ENCODE assay signal across 11 cellular contexts in genomic region chr14:97219356-97220017, GRCh38.
DNase-seq lines count a peak whose midpoint lies in the region; ATAC-seq, FAIRE-seq and TF ChIP-seq lines count a peak whose summit lies in the region.
"Had no signal": no experiment of that assay in that cellular context is flagged by ENCODE, and none has a peak within 500 bp of the region (broad histone marks: within the 10 kb centered on the region; RNA-seq: fewer than 3 reads in every experiment).

No MANE protein-coding gene starts in this region.

- no peak for DNase-seq in right lobe of liver
- DNase-seq in HepG2 (ENCODE audit: low spot score), result no peak
- DNase-seq in adipocyte (ENCODE audit: low read depth), result no peak
- no peak for DNase-seq in mesenchymal stem cell
- peak in 1 of 2 donors; percentile 67 for DNase-seq in upper lobe of left lung
- no peak for DNase-seq in NCI-H510A treated with DMSO at 0.1 percent for 48 hours (lab: John Stamatoyannopoulos, UW)
- DNase-seq in NCI-H1105 (lab: John Stamatoyannopoulos, UW), result no peak

- no peak for FAIRE-seq in HepG2 (lab: Jason Lieb, UNC)
- FAIRE-seq: D721Med, GM19239, islet of Langerhans had no signal

- H3K9me3 ChIP-seq in right lobe of liver, result no peaks in the 10 kb centered on the region
- no peaks in the 10 kb centered on the region for H3K9me3 ChIP-seq in HepG2 (ENCODE audit: low read length)
- H3K9me3 ChIP-seq in adipocyte (ENCODE audit: control insufficient read depth, low read length), result no peaks in the 10 kb centered on the region
- H3K9me3 ChIP-seq in mesenchymal stem cell (ENCODE audit: control insufficient read depth, low read length), result no peaks in the 10 kb centered on the region
- H3K9me3 ChIP-seq in upper lobe of left lung, result no peaks in the 10 kb centered on the region

- in situ Hi-C loops in HepG2 (cut with HindIII; ENCODE audit: extremely low pct_ligation_motif_present, low pct_unique_long_range_greater_than_20kb), result no loop called here

- no peak overlapping the region for H3K4me2 ChIP-seq in HepG2 (ENCODE audit: low read depth, low read length)
- peak overlapping the region; percentile 38 for H3K4me2 ChIP-seq in mesenchymal stem cell (ENCODE audit: low read length, poor library complexity, severe bottlenecking)

- H3K18ac ChIP-seq in mesenchymal stem cell (ENCODE audit: low read depth in 1 of 2, low read length in 2 of 2), result no peak overlapping the region

- H2AFZ ChIP-seq in HepG2 (ENCODE audit: low read length), result no peak overlapping the region
- peak overlapping the region; percentile 61 for H2AFZ ChIP-seq in mesenchymal stem cell (ENCODE audit: low read depth, low read length)

- no peaks in the 10 kb centered on the region for H3K79me1 ChIP-seq in mesenchymal stem cell (replicated peaks; ENCODE audit: low read length, poor library complexity, severe bottlenecking)

- H3K23ac ChIP-seq in mesenchymal stem cell (ENCODE audit: low read length in 2 of 2), result no peak overlapping the region

- TF ChIP-seq CTCF in right lobe of liver (IDR thresholded peaks at IDR 0.05) (no peak), HepG2 (CRISPR knock-in tag; IDR thresholded peaks at IDR 0.05) (no peak), upper lobe of left lung (IDR thresholded peaks at IDR 0.05) (no peak)

- POLR2A ChIA-PET in HepG2 (lab: Yijun Ruan, JAX), result no interaction called here

- H3K14ac ChIP-seq in mesenchymal stem cell (ENCODE audit: low read length in 2 of 2), result no peak overlapping the region

- H3K4me1 ChIP-seq in right lobe of liver (peaks cover 0 to 10% (median 2%) of the 10 kb centered on the region in 4 donors), HepG2 (ENCODE audit: insufficient read depth, low read length) (no peaks in the 10 kb centered on the region), adipocyte (ENCODE audit: control insufficient read depth, insufficient read depth, low read length) (peaks cover 9% of the 10 kb centered on the region), mesenchymal stem cell (ENCODE audit: control insufficient read depth, insufficient read depth, low read depth, low read length) (peaks cover 6% of the 10 kb centered on the region), upper lobe of left lung (peaks cover 3 to 17% (median 12%) of the 10 kb centered on the region in 4 donors)

- no peak overlapping the region for H2AK5ac ChIP-seq in mesenchymal stem cell (ENCODE audit: low read length, severe bottlenecking)

- H3K27me3 ChIP-seq in right lobe of liver (peaks cover 0 to 16% of the 10 kb centered on the region in 2 donors), HepG2 (ENCODE audit: control insufficient read depth in 1 of 2, insufficient read depth in 2 of 2, low read length in 2 of 2) (peaks cover 0 to 22% of the 10 kb centered on the region in 2 experiments; a peak in 1 of 5 replicates), adipocyte (replicated peaks; ENCODE audit: control insufficient read depth, insufficient read depth, low read length) (peaks cover 26% of the 10 kb centered on the region), mesenchymal stem cell (ENCODE audit: control insufficient read depth in 1 of 2, insufficient read depth in 1 of 2, low read length in 2 of 2) (peaks cover 13 to 51% of the 10 kb centered on the region in 2 experiments), upper lobe of left lung (peaks cover 0 to 16% (median 9%) of the 10 kb centered on the region in 4 donors)

- H2BK12ac ChIP-seq in mesenchymal stem cell (ENCODE audit: low read length in 2 of 2), result no peak overlapping the region

- BruUV-seq in HepG2 (replicated peaks; lab: Mats Ljungman, UMichigan), result no TSS peak

- H3K4me3 ChIP-seq in right lobe of liver (peak overlapping the region in 2 of 3 donors; percentile 21 to 34), HepG2 (replicated peaks in 1 of 3; ENCODE audit: insufficient read depth in 1 of 3, low read depth in 2 of 3, low read length in 3 of 3) (no peak overlapping the region), adipocyte (ENCODE audit: low read length) (peak overlapping the region; percentile 74), mesenchymal stem cell (ENCODE audit: insufficient read depth in 1 of 2, low read depth in 1 of 2, low read length in 2 of 2) (peak overlapping the region in 1 of 2 experiments; percentile 68), upper lobe of left lung (peak overlapping the region in 3 of 4 donors; percentile 23 to 36 (median 29))

- H3K27ac ChIP-seq in right lobe of liver (no peak overlapping the region), HepG2 (ENCODE audit: extremely low read length, insufficient read depth, low read length) (no peak overlapping the region), mesenchymal stem cell (ENCODE audit: low read length, poor library complexity, severe bottlenecking) (no peak overlapping the region), upper lobe of left lung (no peak overlapping the region)

- H3K36me3 ChIP-seq in right lobe of liver, result no peaks in the 10 kb centered on the region
- no peaks in the 10 kb centered on the region for H3K36me3 ChIP-seq in HepG2 (replicated peaks in 1 of 2; ENCODE audit: control insufficient read depth in 1 of 2, insufficient read depth in 2 of 2, low read length in 2 of 2)
- H3K36me3 ChIP-seq in adipocyte (ENCODE audit: control insufficient read depth, insufficient read depth, low read length, severe bottlenecking), result no peaks in the 10 kb centered on the region
- H3K36me3 ChIP-seq in mesenchymal stem cell (ENCODE audit: control insufficient read depth in 1 of 2, insufficient read depth in 2 of 2, low read depth in 1 of 2, low read length in 2 of 2), result peaks cover 0 to 3% of the 10 kb centered on the region in 2 experiments
- no peaks in the 10 kb centered on the region for H3K36me3 ChIP-seq in upper lobe of left lung

- no peak overlapping the region for H2BK120ac ChIP-seq in mesenchymal stem cell (ENCODE audit: low read depth, low read length)

- H3K9ac ChIP-seq in HepG2 (ENCODE audit: insufficient read depth, low read depth, low read length) (no peak overlapping the region), adipocyte (ENCODE audit: low read length) (peak overlapping the region; percentile 39), mesenchymal stem cell (ENCODE audit: low read length) (peak overlapping the region; percentile 6)

- intact Hi-C loops in right lobe of liver (cut with DNase I), result no loop called here
- intact Hi-C loops in HepG2 (cut with micrococcal nuclease; ENCODE audit: unreplicated experiment), result no loop called here

- 3% methylated on average over 30 of the region's 35 CpGs for WGBS in right lobe of liver (ENCODE audit: insufficient coverage, low coverage, low lambda C conversion rate, missing lambda C conversion rate)
- WGBS in HepG2 (ENCODE audit: low lambda C conversion rate), result 29% methylated on average over 31 of the region's 35 CpGs
- WGBS in mesenchymal stem cell, result 11% methylated on average over 25 of the region's 35 CpGs
- 8 to 12% methylated on average over 30 to 35 of the region's 35 CpGs for WGBS in upper lobe of left lung, 2 donors

- no peak overlapping the region for H2BK5ac ChIP-seq in mesenchymal stem cell (ENCODE audit: low read depth, low read length, poor library complexity, severe bottlenecking)

- CTCF ChIA-PET in HepG2 (lab: Yijun Ruan, JAX; ENCODE audit: low intra/inter-chr PET ratio, low total read pairs), result no interaction called here

- no peak for TF ChIP-seq RAD21 in HepG2 (CRISPR knock-in tag; IDR thresholded peaks at IDR 0.05)

- no peak overlapping the region for H4K8ac ChIP-seq in mesenchymal stem cell (ENCODE audit: low read length)

- H3K79me2 ChIP-seq in HepG2 (ENCODE audit: insufficient read depth, low read length), result no peaks in the 10 kb centered on the region

- ATAC-seq in right lobe of liver (no peak), HepG2 (no peak), upper lobe of left lung (ENCODE audit: low FRiP score in 2 of 2) (no peak), GM21786 (IDR thresholded peaks at IDR 0.05; ENCODE audit: unreplicated experiment) (no peak)

- no peak overlapping the region for H3K4ac ChIP-seq in mesenchymal stem cell (ENCODE audit: low read depth in 1 of 2, low read length in 2 of 2)

- no peaks in the 10 kb centered on the region for H4K20me1 ChIP-seq in HepG2 (ENCODE audit: insufficient read depth, low read length)

- no peak overlapping the region for H4K91ac ChIP-seq in mesenchymal stem cell (ENCODE audit: low read length)

- no peak overlapping the region for H2BK15ac ChIP-seq in mesenchymal stem cell (ENCODE audit: low read depth, poor library complexity, severe bottlenecking)

- TF ChIP-seq EP300 in HepG2 (IDR thresholded peaks at IDR 0.05; ENCODE audit: low read depth in 2 of 2, low read length in 2 of 2), result no peak
- TF ChIP-seq EP300 in HepG2 (CRISPR knock-in tag; IDR thresholded peaks at IDR 0.05; ENCODE audit: borderline replicate concordance), result no peak
- no peak for TF ChIP-seq EP300 in upper lobe of left lung (IDR thresholded peaks at IDR 0.05)

- TF ChIP-seq POLR2A in right lobe of liver (IDR thresholded peaks at IDR 0.05) (no peak), HepG2 (IDR thresholded peaks at IDR 0.05; ENCODE audit: insufficient read depth in 1 of 2, low read depth in 2 of 2, low read length in 2 of 2) (no peak), upper lobe of left lung (IDR thresholded peaks at IDR 0.05) (no peak)

TF ChIP-seq in HepG2, 621 proteins besides CTCF, POLR2A, EP300 and RAD21:
- no peak for TF ChIP-seq ISL2 (CRISPR knock-in tag; IDR thresholded peaks at IDR 0.05)
- TF ChIP-seq ZNF747 (CRISPR knock-in tag; IDR thresholded peaks at IDR 0.05; ENCODE audit: borderline replicate concordance), result no peak
- TF ChIP-seq LBX2 (CRISPR knock-in tag; IDR thresholded peaks at IDR 0.05; ENCODE audit: borderline replicate concordance), result no peak
- no peak for TF ChIP-seq MAZ (IDR thresholded peaks at IDR 0.05; ENCODE audit: borderline replicate concordance, low read depth, low read length)
- no peak for TF ChIP-seq MAZ (CRISPR knock-in tag; IDR thresholded peaks at IDR 0.05; ENCODE audit: low read depth)
TF ChIP-seq in HepG2: peak in this region for 0.

Comparison
In these comparisons a context has a peak if more than half of its experiments do, and no peak if none do; other contexts are left out.
1. H3K4me3 ChIP-seq: peak in right lobe of liver (2 of 3), adipocyte (single experiment) and upper lobe of left lung (3 of 4); none in HepG2 (0 of 3).